ENCODE assay signal across 9 cellular contexts in the genomic region with DNA sequence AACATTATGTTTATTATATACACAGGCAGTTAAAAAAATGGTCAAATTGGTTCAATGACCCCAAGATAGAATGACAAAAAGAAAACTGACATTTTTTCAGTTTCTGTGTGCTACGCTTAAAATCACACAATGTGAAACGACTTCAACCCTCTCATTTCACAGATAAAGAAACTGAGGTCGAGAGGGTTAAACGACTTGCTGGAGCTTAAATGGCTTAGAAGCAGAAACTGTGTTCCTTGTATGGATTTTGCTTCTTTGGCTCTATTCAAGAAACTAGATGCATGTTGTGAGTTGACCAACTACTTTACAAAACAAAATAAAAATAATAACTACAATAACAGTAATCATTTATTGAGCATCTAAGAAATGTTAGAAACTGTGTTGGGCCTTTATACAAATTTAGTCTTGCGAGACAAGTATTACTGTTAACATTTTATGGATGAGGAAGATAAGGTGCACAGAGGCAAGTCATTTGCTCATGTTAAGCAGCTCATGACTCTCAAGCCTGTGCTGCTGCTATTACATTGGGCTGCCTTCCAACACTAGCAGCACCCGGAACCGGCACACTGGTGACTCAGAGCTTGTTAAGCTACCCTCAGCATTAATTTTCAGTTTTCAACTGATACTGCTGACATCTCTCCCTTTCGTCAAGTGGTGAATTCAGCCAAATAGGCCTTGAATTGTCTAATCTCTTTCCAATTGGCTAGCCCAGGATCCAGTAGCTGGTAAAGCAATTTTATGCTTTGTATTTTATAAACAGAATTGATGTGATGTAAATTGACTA.
DNase-seq lines count a peak whose midpoint lies in the region; ATAC-seq and TF ChIP-seq lines count a peak whose summit lies in the region.
"Had no signal": no experiment of that assay in that cellular context is flagged by ENCODE, and none has a peak within 500 bp of the region (broad histone marks: within the 10 kb centered on the region; RNA-seq: fewer than 3 reads in every experiment).

No MANE protein-coding gene starts in this region.

- H3K36me3 Mint-ChIP-seq in HFFc6 (ENCODE audit: low read depth), result peaks cover 5% of the 10 kb centered on the region
- no peaks in the 10 kb centered on the region for H3K36me3 Mint-ChIP-seq in activated naive CD8-positive, alpha-beta T cell treated with anti-CD3 and anti-CD28 coated beads, Interleukin-2, amount 50 U/mL, for 24 hours (ENCODE audit: low read depth)

- DNase-seq in HFFc6 (peak; percentile 90), RWPE2 (ENCODE audit: low spot score) (peak; percentile 52), Right ventricle myocardium superior (peak; percentile 66), superior temporal gyrus (ENCODE audit: extremely low spot score) (peak; percentile 48), GF-D8 (lab: John Stamatoyannopoulos, UW) (no peak), NCI-H146 (lab: John Stamatoyannopoulos, UW) (no peak)
- no peak for DNase-seq in activated naive CD8-positive, alpha-beta T cell treated with anti-CD3 and anti-CD28 coated beads, Interleukin-2, amount 50 U/mL, for 24 hours

- peaks cover 42% of the 10 kb centered on the region for H3K4me1 Mint-ChIP-seq in HFFc6 (ENCODE audit: low read depth)
- no peaks in the 10 kb centered on the region for H3K4me1 Mint-ChIP-seq in activated naive CD8-positive, alpha-beta T cell treated with anti-CD3 and anti-CD28 coated beads, Interleukin-2, amount 50 U/mL, for 24 hours
- H3K4me1 Mint-ChIP-seq: central memory CD8-positive, alpha-beta T cell had no signal

- peak; percentile 95 for ATAC-seq in RWPE2 (ENCODE audit: low read depth)
- ATAC-seq in Right ventricle myocardium superior (ENCODE audit: poor library complexity), result peak; percentile 87
- ATAC-seq in activated naive CD8-positive, alpha-beta T cell treated with anti-CD3 and anti-CD28 coated beads, Interleukin-2, amount 50 U/mL, for 24 hours, result no peak
- no peak for ATAC-seq in HG02973 (IDR thresholded peaks at IDR 0.05; ENCODE audit: unreplicated experiment)

- H3K9me3 Mint-ChIP-seq in HFFc6, result no peaks in the 10 kb centered on the region
- H3K9me3 Mint-ChIP-seq in activated naive CD8-positive, alpha-beta T cell treated with anti-CD3 and anti-CD28 coated beads, Interleukin-2, amount 50 U/mL, for 24 hours, result peaks cover 4% of the 10 kb centered on the region

- no peak overlapping the region for H3K27ac ChIP-seq in RWPE2 (ENCODE audit: poor library complexity, severe bottlenecking)

- H3K4me3 Mint-ChIP-seq in HFFc6, result no peak overlapping the region
- no peak overlapping the region for H3K4me3 Mint-ChIP-seq in activated naive CD8-positive, alpha-beta T cell treated with anti-CD3 and anti-CD28 coated beads, Interleukin-2, amount 50 U/mL, for 24 hours
- H3K4me3 Mint-ChIP-seq: central memory CD8-positive, alpha-beta T cell had no signal

- no peaks in the 10 kb centered on the region for H3K27me3 ChIP-seq in RWPE2 (ENCODE audit: insufficient read depth, poor library complexity, severe bottlenecking)

- H3K36me3 ChIP-seq in RWPE2 (ENCODE audit: low read depth), result no peaks in the 10 kb centered on the region

- H3K4me1 ChIP-seq in RWPE2 (ENCODE audit: insufficient read depth, poor library complexity, severe bottlenecking), result peaks cover 14% of the 10 kb centered on the region

- TF ChIP-seq CTCF in HFFc6 (IDR thresholded peaks at IDR 0.05), result no peak
- no peak for TF ChIP-seq CTCF in RWPE2 (IDR thresholded peaks at IDR 0.05; ENCODE audit: poor library complexity, severe bottlenecking)

- intact Hi-C loops in Right ventricle myocardium superior (cut with DNase I), result no loop called here

- H3K9me3 ChIP-seq in RWPE2 (ENCODE audit: severe bottlenecking), result peaks cover 3% of the 10 kb centered on the region

- H3K27me3 Mint-ChIP-seq in HFFc6 (ENCODE audit: insufficient read depth), result peaks cover 2% of the 10 kb centered on the region; the same call in 1 of the 2 replicates
- H3K27me3 Mint-ChIP-seq in activated naive CD8-positive, alpha-beta T cell treated with anti-CD3 and anti-CD28 coated beads, Interleukin-2, amount 50 U/mL, for 24 hours, result no peaks in the 10 kb centered on the region
- H3K27me3 Mint-ChIP-seq: central memory CD8-positive, alpha-beta T cell had no signal

- H3K27ac Mint-ChIP-seq in HFFc6, result peak overlapping the region; percentile 12
- H3K27ac Mint-ChIP-seq in activated naive CD8-positive, alpha-beta T cell treated with anti-CD3 and anti-CD28 coated beads, Interleukin-2, amount 50 U/mL, for 24 hours, result no peak overlapping the region

- H3K4me3 ChIP-seq in RWPE2 (ENCODE audit: severe bottlenecking), result no peak overlapping the region

Comparison
In these comparisons a context has a peak if more than half of its experiments do, and no peak if none do; other contexts are left out.
1. DNase-seq: peak in HFFc6 (single experiment), RWPE2 (single experiment), Right ventricle myocardium superior (single experiment) and superior temporal gyrus (single experiment); none in GF-D8 (single experiment), activated naive CD8-positive, alpha-beta T cell treated with anti-CD3 and anti-CD28 coated beads, Interleukin-2, amount 50 U/mL, for 24 hours (single experiment) and NCI-H146 (single experiment).
2. ATAC-seq: peak in RWPE2 (single experiment) and Right ventricle myocardium superior (single experiment); none in activated naive CD8-positive, alpha-beta T cell treated with anti-CD3 and anti-CD28 coated beads, Interleukin-2, amount 50 U/mL, for 24 hours (single experiment) and HG02973 (single experiment).